1 cellular context compared by ENCODE assay signal in genomic region chr12:22624573-22624907, GRCh38.
TF ChIP-seq lines count a peak whose summit lies in the region.

No MANE protein-coding gene starts in this region.

TF ChIP-seq in HCT116, 20 proteins besides CTCF, POLR2A, EP300 and RAD21 (continued from another document):
- TF ChIP-seq, protein P1, sequence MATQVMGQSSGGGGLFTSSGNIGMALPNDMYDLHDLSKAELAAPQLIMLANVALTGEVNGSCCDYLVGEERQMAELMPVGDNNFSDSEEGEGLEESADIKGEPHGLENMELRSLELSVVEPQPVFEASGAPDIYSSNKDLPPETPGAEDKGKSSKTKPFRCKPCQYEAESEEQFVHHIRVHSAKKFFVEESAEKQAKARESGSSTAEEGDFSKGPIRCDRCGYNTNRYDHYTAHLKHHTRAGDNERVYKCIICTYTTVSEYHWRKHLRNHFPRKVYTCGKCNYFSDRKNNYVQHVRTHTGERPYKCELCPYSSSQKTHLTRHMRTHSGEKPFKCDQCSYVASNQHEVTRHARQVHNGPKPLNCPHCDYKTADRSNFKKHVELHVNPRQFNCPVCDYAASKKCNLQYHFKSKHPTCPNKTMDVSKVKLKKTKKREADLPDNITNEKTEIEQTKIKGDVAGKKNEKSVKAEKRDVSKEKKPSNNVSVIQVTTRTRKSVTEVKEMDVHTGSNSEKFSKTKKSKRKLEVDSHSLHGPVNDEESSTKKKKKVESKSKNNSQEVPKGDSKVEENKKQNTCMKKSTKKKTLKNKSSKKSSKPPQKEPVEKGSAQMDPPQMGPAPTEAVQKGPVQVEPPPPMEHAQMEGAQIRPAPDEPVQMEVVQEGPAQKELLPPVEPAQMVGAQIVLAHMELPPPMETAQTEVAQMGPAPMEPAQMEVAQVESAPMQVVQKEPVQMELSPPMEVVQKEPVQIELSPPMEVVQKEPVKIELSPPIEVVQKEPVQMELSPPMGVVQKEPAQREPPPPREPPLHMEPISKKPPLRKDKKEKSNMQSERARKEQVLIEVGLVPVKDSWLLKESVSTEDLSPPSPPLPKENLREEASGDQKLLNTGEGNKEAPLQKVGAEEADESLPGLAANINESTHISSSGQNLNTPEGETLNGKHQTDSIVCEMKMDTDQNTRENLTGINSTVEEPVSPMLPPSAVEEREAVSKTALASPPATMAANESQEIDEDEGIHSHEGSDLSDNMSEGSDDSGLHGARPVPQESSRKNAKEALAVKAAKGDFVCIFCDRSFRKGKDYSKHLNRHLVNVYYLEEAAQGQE (IDR thresholded peaks at IDR 0.05; ENCODE audit: low read depth), result no peak
- TF ChIP-seq YY1 (IDR thresholded peaks at IDR 0.05; ENCODE audit: extremely low read depth, insufficient replicate concordance, low read depth, low read length) (no peak), ZNF274 (IDR thresholded peaks at IDR 0.05; ENCODE audit: low read depth, low read length) (no peak)
